In genomic region chr16:87067890-87068289, GRCh38 we compare ENCODE assay signal across 22 cellular contexts.
A peak's percentile ranks its signal among the peaks of the same experiment; 100 is the strongest.
DNase-seq lines count a peak whose midpoint lies in the region; ATAC-seq and TF ChIP-seq lines count a peak whose summit lies in the region.
"Had no signal": no experiment of that assay in that cellular context is flagged by ENCODE, and none has a peak within 500 bp of the region (broad histone marks: within the 10 kb centered on the region; RNA-seq: fewer than 3 reads in every experiment).

No MANE protein-coding gene starts in this region.

- H3K4me2 ChIP-seq in GM23338 (no peak overlapping the region), trophoblast cell (ENCODE audit: low read length) (no peak overlapping the region)
- H3K4me2 ChIP-seq: BLaER1 treated with 17β-estradiol and CSF1 and Interleukin-3, amounts not matched to agents 10 nM and 100 nM had no signal

- H4K12ac ChIP-seq in trophoblast cell (ENCODE audit: low read depth, low read length): no peak overlapping the region

- H3K27ac ChIP-seq in GM23338 (ENCODE audit: low read depth) (no peak overlapping the region), sigmoid colon (no peak overlapping the region), trophoblast cell (ENCODE audit: low read depth, low read length) (no peak overlapping the region)
- H3K27ac ChIP-seq: BLaER1 treated with 17β-estradiol and CSF1 and Interleukin-3, amounts not matched to agents 10 nM and 100 nM; Peyer's patch had no signal

- H3F3A ChIP-seq in GM23338 (replicated peaks; ENCODE audit: low read depth): no peaks in the 10 kb centered on the region

- no peak overlapping the region for H3K9ac ChIP-seq in trophoblast cell (ENCODE audit: low read length)
- H3K9ac ChIP-seq: BLaER1 treated with 17β-estradiol and CSF1 and Interleukin-3, amounts not matched to agents 10 nM and 100 nM had no signal

- H3K4me1 Mint-ChIP-seq in GM23338: peaks cover 37% of the 10 kb centered on the region
- H3K4me1 Mint-ChIP-seq in chondrocyte (ENCODE audit: low read depth): peaks cover 34% of the 10 kb centered on the region
- peaks cover 32% of the 10 kb centered on the region for H3K4me1 Mint-ChIP-seq in mesothelial cell of epicardium
- no peaks in the 10 kb centered on the region for H3K4me1 Mint-ChIP-seq in natural killer cell
- H3K4me1 Mint-ChIP-seq: CD4-positive, alpha-beta memory T cell had no signal

- H3K23ac ChIP-seq in trophoblast cell (ENCODE audit: low read length): no peak overlapping the region

- no peak overlapping the region for H2BK120ac ChIP-seq in trophoblast cell (ENCODE audit: insufficient read depth, low read length, poor library complexity)

- no peaks in the 10 kb centered on the region for H3K79me1 ChIP-seq in trophoblast cell (ENCODE audit: low read length)

- no peak overlapping the region for H3K4me3 Mint-ChIP-seq in GM23338
- H3K4me3 Mint-ChIP-seq in chondrocyte (ENCODE audit: unreplicated experiment): no peak overlapping the region
- no peak overlapping the region for H3K4me3 Mint-ChIP-seq in mesothelial cell of epicardium
- no peak overlapping the region for H3K4me3 Mint-ChIP-seq in natural killer cell
- H3K4me3 Mint-ChIP-seq: CD4-positive, alpha-beta memory T cell had no signal

- H3K9me2 ChIP-seq in GM23338 (ENCODE audit: insufficient read depth): no peaks in the 10 kb centered on the region

- no peak overlapping the region for H3K4ac ChIP-seq in trophoblast cell (ENCODE audit: low read depth, low read length)

- H4K8ac ChIP-seq in trophoblast cell (ENCODE audit: low read depth, low read length): no peak overlapping the region

- H3K27me3 ChIP-seq in GM23338 (ENCODE audit: insufficient read depth) (no peaks in the 10 kb centered on the region), sigmoid colon (peaks cover 0 to 80% (median 44%) of the 10 kb centered on the region in 3 donors), trophoblast cell (ENCODE audit: insufficient read depth, low read length) (no peaks in the 10 kb centered on the region)
- H3K27me3 ChIP-seq: BLaER1 treated with 17β-estradiol and CSF1 and Interleukin-3, amounts not matched to agents 10 nM and 100 nM; Peyer's patch had no signal

- TF ChIP-seq CTCF in GM23338 (conservative IDR thresholded peaks at IDR 0.05; ENCODE audit: low read depth in 2 of 2) (no peak), chondrocyte (IDR thresholded peaks at IDR 0.05) (no peak), mesothelial cell of epicardium (IDR thresholded peaks at IDR 0.05; ENCODE audit: unreplicated experiment) (no peak), sigmoid colon (IDR thresholded peaks at IDR 0.05) (no peak), natural killer cell (IDR thresholded peaks at IDR 0.05) (no peak)

- H3K27ac Mint-ChIP-seq in GM23338 (no peak overlapping the region; the same call in 1 of the 2 replicates), chondrocyte (ENCODE audit: unreplicated experiment) (peak overlapping the region; percentile 36), mesothelial cell of epicardium (peak overlapping the region; percentile 67), natural killer cell (no peak overlapping the region)
- H3K27ac Mint-ChIP-seq: CD4-positive, alpha-beta memory T cell had no signal

- H2AK5ac ChIP-seq in trophoblast cell (ENCODE audit: low read length): no peak overlapping the region

- no peak overlapping the region for H2BK5ac ChIP-seq in trophoblast cell (ENCODE audit: low read depth, low read length, poor library complexity)

- no peak overlapping the region for H3K14ac ChIP-seq in trophoblast cell (ENCODE audit: low read length)

- H3K9me3 ChIP-seq in sigmoid colon: no peaks in the 10 kb centered on the region
- H3K9me3 ChIP-seq in trophoblast cell (ENCODE audit: insufficient read depth, low read depth, low read length): no peaks in the 10 kb centered on the region
- H3K9me3 ChIP-seq: BLaER1 treated with 17β-estradiol and CSF1 and Interleukin-3, amounts not matched to agents 10 nM and 100 nM; HAP-1; Peyer's patch had no signal

- no peak overlapping the region for H4K91ac ChIP-seq in trophoblast cell (ENCODE audit: low read depth, low read length)

- 78 to 85% methylated on average over 19 of the region's 19 CpGs for WGBS in sigmoid colon, 2 donors
- WGBS in trophoblast cell (ENCODE audit: extremely low coverage, insufficient coverage, insufficient read length): no CpG with 5 or more reads among the region's 19 CpGs

- H3K36me3 ChIP-seq in GM23338 (ENCODE audit: insufficient read depth) (no peaks in the 10 kb centered on the region), sigmoid colon (no peaks in the 10 kb centered on the region), trophoblast cell (ENCODE audit: control insufficient read depth in 1 of 2, insufficient read depth in 2 of 2, low read length in 2 of 2) (no peaks in the 10 kb centered on the region)
- H3K36me3 ChIP-seq: BLaER1 treated with 17β-estradiol and CSF1 and Interleukin-3, amounts not matched to agents 10 nM and 100 nM; HAP-1; Peyer's patch had no signal

- no peak overlapping the region for H3K18ac ChIP-seq in trophoblast cell (ENCODE audit: low read length)

- H3K79me2 ChIP-seq in GM23338 (replicated peaks; ENCODE audit: insufficient read depth) (no peaks in the 10 kb centered on the region), trophoblast cell (ENCODE audit: control insufficient read depth, insufficient read depth, low read length, poor library complexity) (no peaks in the 10 kb centered on the region)

- no peaks in the 10 kb centered on the region for H4K20me1 ChIP-seq in GM23338 (replicated peaks; ENCODE audit: insufficient read depth)
- H4K20me1 ChIP-seq: BLaER1 treated with 17β-estradiol and CSF1 and Interleukin-3, amounts not matched to agents 10 nM and 100 nM had no signal

- no peak overlapping the region for H3K4me3 ChIP-seq in GM23338
- no peak overlapping the region for H3K4me3 ChIP-seq in sigmoid colon
- H3K4me3 ChIP-seq in trophoblast cell (ENCODE audit: low read depth, low read length): no peak overlapping the region
- H3K4me3 ChIP-seq: BLaER1 treated with 17β-estradiol and CSF1 and Interleukin-3, amounts not matched to agents 10 nM and 100 nM; HAP-1; Peyer's patch had no signal

- H3K27me3 Mint-ChIP-seq in GM23338 (ENCODE audit: insufficient read depth, low read depth, poor library complexity): peaks cover 13% of the 10 kb centered on the region
- H3K27me3 Mint-ChIP-seq in chondrocyte (ENCODE audit: low read depth): no peaks in the 10 kb centered on the region
- H3K27me3 Mint-ChIP-seq in mesothelial cell of epicardium (ENCODE audit: low read depth): peaks cover 8% of the 10 kb centered on the region
- H3K27me3 Mint-ChIP-seq in natural killer cell (ENCODE audit: low read depth in 2 of 2): peaks cover 23 to 42% of the 10 kb centered on the region in 2 donors

- H3K36me3 Mint-ChIP-seq in GM23338 (ENCODE audit: low read depth): no peaks in the 10 kb centered on the region
- H3K36me3 Mint-ChIP-seq in chondrocyte (ENCODE audit: low read depth): no peaks in the 10 kb centered on the region
- H3K36me3 Mint-ChIP-seq in mesothelial cell of epicardium: no peaks in the 10 kb centered on the region
- H3K36me3 Mint-ChIP-seq in natural killer cell: no peaks in the 10 kb centered on the region
- H3K36me3 Mint-ChIP-seq: CD4-positive, alpha-beta memory T cell had no signal

- H3K9me3 Mint-ChIP-seq in GM23338 (no peaks in the 10 kb centered on the region), chondrocyte (ENCODE audit: low read depth) (no peaks in the 10 kb centered on the region), mesothelial cell of epicardium (no peaks in the 10 kb centered on the region), natural killer cell (no peaks in the 10 kb centered on the region)

- no peak for TF ChIP-seq EP300 in sigmoid colon (IDR thresholded peaks at IDR 0.05)

- H2BK12ac ChIP-seq in trophoblast cell (ENCODE audit: low read length): no peak overlapping the region

- TF ChIP-seq POLR2A in sigmoid colon (IDR thresholded peaks at IDR 0.05): no peak

- H2AFZ ChIP-seq in GM23338 (peak overlapping the region; percentile 76), trophoblast cell (ENCODE audit: insufficient read depth, low read length, poor library complexity) (no peak overlapping the region)

- no peak for ATAC-seq in GM23338
- no peak for ATAC-seq in natural killer cell

- intact Hi-C loops in sigmoid colon (cut with DNase I): loop anchor here (10.0 kb wide), 1 partner anchor 207 kb away; no protein-coding TSS in a partner anchor
- intact Hi-C loops in natural killer cell (cut with micrococcal nuclease): no loop called here

- DNase-seq in GM23338 (ENCODE audit: low spot score) (no peak), chondrocyte (ENCODE audit: low spot score) (no peak), mesothelial cell of epicardium (ENCODE audit: low spot score in 2 of 2, unreplicated experiment in 2 of 2) (no peak), sigmoid colon (peak; percentile 15), NOMO-1 treated with DMSO at 0.1 percent for 48 hours (lab: John Stamatoyannopoulos, UW; ENCODE audit: unreplicated experiment) (no peak), D341Med (ENCODE audit: low spot score) (no peak), natural killer cell (no peak), trophoblast cell (no peak)
- DNase-seq: 8988T; CD4-positive, alpha-beta memory T cell; DMS153; KG1; NCI-H1092 treated with DMSO at 0.1 percent for 48 hours; NCI-H1436 treated with DMSO at 0.1 percent for 48 hours; NCI-H2029; NCI-H2227 treated with DMSO at 0.1 percent for 48 hours; NCI-H510A; NCI-H748 treated with DMSO at 0.1 percent for 48 hours; NK-92 treated with Interleukin-12 subunit alpha and Interleukin-12 subunit beta, amount 100 ng/mL, for 24 hours; Peyer's patch had no signal

- H3K4me1 ChIP-seq in GM23338 (ENCODE audit: insufficient read depth): peaks cover 27% of the 10 kb centered on the region
- no peaks in the 10 kb centered on the region for H3K4me1 ChIP-seq in sigmoid colon
- peaks cover 0 to 3% of the 10 kb centered on the region in 2 experiments for H3K4me1 ChIP-seq in trophoblast cell (ENCODE audit: control insufficient read depth in 1 of 2, insufficient read depth in 2 of 2, low read length in 2 of 2)
- H3K4me1 ChIP-seq: Peyer's patch had no signal

TF ChIP-seq in GM23338, 12 proteins besides CTCF, POLR2A, EP300 and RAD21 (continues in another document):
- TF ChIP-seq JUNB (IDR thresholded peaks at IDR 0.05; ENCODE audit: unreplicated experiment) (no peak), EZH2 (IDR thresholded peaks at IDR 0.05; ENCODE audit: low read depth, unreplicated experiment) (no peak), ETS1 (IDR thresholded peaks at IDR 0.05) (no peak)

Comparison
In these comparisons a context has a peak if more than half of its experiments do, and no peak if none do; other contexts are left out.
1. H3K27ac Mint-ChIP-seq: peak in chondrocyte (single experiment) and mesothelial cell of epicardium (single experiment); none in GM23338 (single experiment) and natural killer cell (0 of 2).